In the genomic region with DNA sequence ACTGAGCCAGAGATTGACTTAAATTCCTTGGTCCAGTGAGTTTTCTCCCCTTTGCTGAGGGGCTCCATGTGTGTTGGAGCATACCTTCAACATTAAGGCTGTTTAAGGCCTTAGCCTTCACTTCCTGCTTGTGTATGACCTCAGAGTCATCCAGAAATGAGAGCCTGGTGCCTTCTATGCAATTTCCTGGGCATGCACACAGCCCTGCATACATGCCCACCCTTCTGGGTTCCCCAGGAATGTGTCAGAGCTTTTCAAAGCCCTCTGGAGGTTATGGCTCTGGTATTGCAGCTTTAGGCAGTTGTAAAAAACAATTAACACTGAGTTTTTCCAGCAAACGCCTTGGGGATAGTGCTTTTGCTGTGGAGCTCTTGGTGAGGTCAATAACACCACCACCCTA, we compare ENCODE assay signal across 13 cellular contexts. TPM values are rescaled to one million over a fixed set of nuclear protein-coding genes. Genes with fewer than 3 reads are reported as not detected.
A peak's percentile ranks its signal among the peaks of the same experiment; 100 is the strongest.
DNase-seq lines count a peak whose midpoint lies in the region; ATAC-seq and TF ChIP-seq lines count a peak whose summit lies in the region.
"Had no signal": no experiment of that assay in that cellular context is flagged by ENCODE, and none has a peak within 500 bp of the region (broad histone marks: within the 10 kb centered on the region; RNA-seq: fewer than 3 reads in every experiment).

No MANE protein-coding gene starts in this region.

- no peak for ATAC-seq in activated naive CD8-positive, alpha-beta T cell treated with anti-CD3 and anti-CD28 coated beads, Interleukin-2, amount 50 U/mL, for 24 hours
- ATAC-seq in lower lobe of right lung (no peak), upper lobe of right lung (peak; percentile 26), left cardiac atrium (no peak)
- no peak for ATAC-seq in activated CD8-positive, alpha-beta T cell treated with anti-CD3 and anti-CD28 coated beads, Interleukin-2, amount 10 ng/mL, durations not matched to agents 7 days and 5 days
- no peak for ATAC-seq in activated naive CD4-positive, alpha-beta T cell treated with anti-CD3 and anti-CD28 coated beads, Interleukin-2, amount 50 U/mL, for 72 hours

- H3K27ac Mint-ChIP-seq in activated naive CD8-positive, alpha-beta T cell, result peak overlapping the region; percentile 11
- no peak overlapping the region for H3K27ac Mint-ChIP-seq in activated naive CD8-positive, alpha-beta T cell treated with anti-CD3 and anti-CD28 coated beads, Interleukin-2, amount 50 U/mL, for 24 hours
- H3K27ac Mint-ChIP-seq in activated CD8-positive, alpha-beta T cell treated with anti-CD3 and anti-CD28 coated beads, Interleukin-2, amount 10 ng/mL, durations not matched to agents 7 days and 5 days, result no peak overlapping the region
- no peak overlapping the region for H3K27ac Mint-ChIP-seq in activated naive CD4-positive, alpha-beta T cell treated with anti-CD3 and anti-CD28 coated beads, Interleukin-2, amount 50 U/mL, for 72 hours

- H3K27me3 Mint-ChIP-seq in activated naive CD8-positive, alpha-beta T cell, result no peaks in the 10 kb centered on the region
- peaks cover 1% of the 10 kb centered on the region for H3K27me3 Mint-ChIP-seq in activated naive CD8-positive, alpha-beta T cell treated with anti-CD3 and anti-CD28 coated beads, Interleukin-2, amount 50 U/mL, for 24 hours
- H3K27me3 Mint-ChIP-seq in activated CD8-positive, alpha-beta T cell treated with anti-CD3 and anti-CD28 coated beads, Interleukin-2, amount 10 ng/mL, durations not matched to agents 7 days and 5 days (ENCODE audit: low read depth), result no peaks in the 10 kb centered on the region

- no peaks in the 10 kb centered on the region for H3K27me3 ChIP-seq in lower lobe of right lung (ENCODE audit: low read depth)
- H3K27me3 ChIP-seq in upper lobe of right lung, result no peaks in the 10 kb centered on the region

- POLR2A ChIA-PET in activated CD8-positive, alpha-beta T cell treated with anti-CD3 and anti-CD28 coated beads, Interleukin-2, amount 10 ng/mL, durations not matched to agents 7 days and 5 days (lab: Charles Lee), result no interaction called here

- intact Hi-C loops in lower lobe of right lung (cut with DNase I) (no loop called here), upper lobe of right lung (cut with DNase I) (no loop called here), left cardiac atrium (cut with DNase I) (no loop called here)

- no peaks in the 10 kb centered on the region for H3K9me3 Mint-ChIP-seq in activated naive CD8-positive, alpha-beta T cell (ENCODE audit: low read depth)
- H3K9me3 Mint-ChIP-seq in activated naive CD8-positive, alpha-beta T cell treated with anti-CD3 and anti-CD28 coated beads, Interleukin-2, amount 50 U/mL, for 24 hours, result peaks cover 13% of the 10 kb centered on the region
- H3K9me3 Mint-ChIP-seq in activated CD8-positive, alpha-beta T cell treated with anti-CD3 and anti-CD28 coated beads, Interleukin-2, amount 10 ng/mL, durations not matched to agents 7 days and 5 days (ENCODE audit: insufficient read depth), result peaks cover 3% of the 10 kb centered on the region
- H3K9me3 Mint-ChIP-seq in activated naive CD4-positive, alpha-beta T cell treated with anti-CD3 and anti-CD28 coated beads, Interleukin-2, amount 50 U/mL, for 72 hours, result peaks cover 9 to 13% of the 10 kb centered on the region in 2 donors

- CTCF ChIA-PET in activated CD8-positive, alpha-beta T cell treated with anti-CD3 and anti-CD28 coated beads, Interleukin-2, amount 10 ng/mL, durations not matched to agents 7 days and 5 days (lab: Charles Lee), result interaction anchor here (1.6 kb wide), 1 partner anchor 81 kb away, joined by 6 read pairs; no protein-coding TSS in a partner anchor

- peaks cover 2% of the 10 kb centered on the region for H3K36me3 Mint-ChIP-seq in activated naive CD8-positive, alpha-beta T cell
- peaks cover 4% of the 10 kb centered on the region for H3K36me3 Mint-ChIP-seq in activated naive CD8-positive, alpha-beta T cell treated with anti-CD3 and anti-CD28 coated beads, Interleukin-2, amount 50 U/mL, for 24 hours (ENCODE audit: low read depth)
- H3K36me3 Mint-ChIP-seq in activated CD8-positive, alpha-beta T cell treated with anti-CD3 and anti-CD28 coated beads, Interleukin-2, amount 10 ng/mL, durations not matched to agents 7 days and 5 days (ENCODE audit: low read depth), result no peaks in the 10 kb centered on the region
- H3K36me3 Mint-ChIP-seq in activated naive CD4-positive, alpha-beta T cell treated with anti-CD3 and anti-CD28 coated beads, Interleukin-2, amount 50 U/mL, for 72 hours, result peaks cover 15 to 43% of the 10 kb centered on the region in 2 donors

- no peak for DNase-seq in activated naive CD8-positive, alpha-beta T cell treated with anti-CD3 and anti-CD28 coated beads, Interleukin-2, amount 50 U/mL, for 24 hours
- DNase-seq in choroid plexus epithelial cell (ENCODE audit: low read depth) (no peak), lower lobe of right lung (no peak), upper lobe of right lung (no peak), left cardiac atrium (no peak)
- DNase-seq in activated CD8-positive, alpha-beta T cell treated with anti-CD3 and anti-CD28 coated beads, Interleukin-2, amount 10 ng/mL, durations not matched to agents 7 days and 5 days, result no peak
- no peak for DNase-seq in activated naive CD4-positive, alpha-beta T cell treated with anti-CD3 and anti-CD28 coated beads, Interleukin-2, amount 50 U/mL, for 72 hours (ENCODE audit: low spot score in 2 of 2)
- DNase-seq: activated CD4-positive, alpha-beta T cell treated with anti-CD3 and anti-CD28 coated beads, Interleukin-2, amount 50 U/mL, for 48 hours; COR-L47; SIG-M5; stimulated activated CD4-positive, alpha-beta T cell treated with anti-CD3 and anti-CD28 coated beads, Interleukin-2, amount 100 ng/mL, for 24 hours had no signal

- H3K27ac ChIP-seq in lower lobe of right lung (peak overlapping the region; percentile 20), upper lobe of right lung (no peak overlapping the region)

- peaks cover 50% of the 10 kb centered on the region for H3K36me3 ChIP-seq in lower lobe of right lung
- peaks cover 26% of the 10 kb centered on the region for H3K36me3 ChIP-seq in upper lobe of right lung

- TF ChIP-seq CTCF in choroid plexus epithelial cell (conservative IDR thresholded peaks at IDR 0.05; ENCODE audit: low read depth, low read length), result peak; percentile 36
- no peak for TF ChIP-seq CTCF in lower lobe of right lung (IDR thresholded peaks at IDR 0.05)
- no peak for TF ChIP-seq CTCF in upper lobe of right lung (IDR thresholded peaks at IDR 0.05)

- no peak overlapping the region for H3K4me3 Mint-ChIP-seq in activated naive CD8-positive, alpha-beta T cell
- no peak overlapping the region for H3K4me3 Mint-ChIP-seq in activated naive CD8-positive, alpha-beta T cell treated with anti-CD3 and anti-CD28 coated beads, Interleukin-2, amount 50 U/mL, for 24 hours
- no peak overlapping the region for H3K4me3 Mint-ChIP-seq in activated CD8-positive, alpha-beta T cell treated with anti-CD3 and anti-CD28 coated beads, Interleukin-2, amount 10 ng/mL, durations not matched to agents 7 days and 5 days

- no peaks in the 10 kb centered on the region for H3K4me1 Mint-ChIP-seq in activated naive CD8-positive, alpha-beta T cell (ENCODE audit: low read depth)
- peaks cover 2% of the 10 kb centered on the region for H3K4me1 Mint-ChIP-seq in activated naive CD8-positive, alpha-beta T cell treated with anti-CD3 and anti-CD28 coated beads, Interleukin-2, amount 50 U/mL, for 24 hours
- H3K4me1 Mint-ChIP-seq in activated CD8-positive, alpha-beta T cell treated with anti-CD3 and anti-CD28 coated beads, Interleukin-2, amount 10 ng/mL, durations not matched to agents 7 days and 5 days (ENCODE audit: low read depth), result no peaks in the 10 kb centered on the region

- no peak overlapping the region for H3K4me3 ChIP-seq in choroid plexus epithelial cell (ENCODE audit: low read depth, low read length)
- no peak overlapping the region for H3K4me3 ChIP-seq in lower lobe of right lung
- no peak overlapping the region for H3K4me3 ChIP-seq in upper lobe of right lung
- H3K4me3 ChIP-seq: A549 had no signal

- H3K9me3 ChIP-seq in lower lobe of right lung (no peaks in the 10 kb centered on the region), upper lobe of right lung (no peaks in the 10 kb centered on the region)
- H3K9me3 ChIP-seq: A549 had no signal

- H3K4me1 ChIP-seq in lower lobe of right lung (peaks cover 41% of the 10 kb centered on the region), upper lobe of right lung (peaks cover 36% of the 10 kb centered on the region)

RNA-seq across cellular contexts. Expression of gene IL1R1, which starts 16.7 kb away (rescaled TPM):
- total RNA-seq in lower lobe of right lung (152 TPM), upper lobe of right lung (196 TPM), left cardiac atrium (100 to 1,000 TPM in 1 of 2 donors, 10 to 100 TPM in 1; 60.8 to 124 TPM)
- total RNA-seq in activated CD8-positive, alpha-beta T cell treated with anti-CD3 and anti-CD28 coated beads, Interleukin-2, amount 10 ng/mL, durations not matched to agents 7 days and 5 days, result not detected
- total RNA-seq in activated naive CD4-positive, alpha-beta T cell treated with anti-CD3 and anti-CD28 coated beads, Interleukin-2, amount 50 U/mL, for 72 hours, result 1 to 10 TPM; 6.8 to 6.9 TPM

RNA-seq across cellular contexts. Expression of gene IL1RL2, which starts 27.5 kb away (rescaled TPM):
- total RNA-seq in lower lobe of right lung (not detected), upper lobe of right lung (0.58 TPM), left cardiac atrium (1 to 10 TPM in 1 of 2 donors, under 1 TPM in 1; 0.15 to 1.4 TPM)
- total RNA-seq in activated CD8-positive, alpha-beta T cell treated with anti-CD3 and anti-CD28 coated beads, Interleukin-2, amount 10 ng/mL, durations not matched to agents 7 days and 5 days, result not detected
- total RNA-seq in activated naive CD4-positive, alpha-beta T cell treated with anti-CD3 and anti-CD28 coated beads, Interleukin-2, amount 50 U/mL, for 72 hours, result under 1 TPM in 1 of 2 donors, not detected in 1; 0.75 TPM

Comparison
In these comparisons a context has a peak if more than half of its experiments do, and no peak if none do; other contexts are left out.
1. RNA of gene IL1R1, which starts 16.7 kb away (total RNA-seq): 196 TPM in upper lobe of right lung (single experiment), 152 TPM in lower lobe of right lung (single experiment) and 60.8 to 124 TPM in left cardiac atrium; 6.8 to 6.9 TPM in activated naive CD4-positive, alpha-beta T cell treated with anti-CD3 and anti-CD28 coated beads, Interleukin-2, amount 50 U/mL, for 72 hours and not detected in activated CD8-positive, alpha-beta T cell treated with anti-CD3 and anti-CD28 coated beads, Interleukin-2, amount 10 ng/mL, durations not matched to agents 7 days and 5 days; every median in the first group is over 4 times any median in the second.